ENCODE assay signal across 23 cellular contexts in genomic region chr6:44782198-44782597, GRCh38.
"Had no signal": no experiment of that assay in that cellular context is flagged by ENCODE, and none has a peak within 500 bp of the region (broad histone marks: within the 10 kb centered on the region; RNA-seq: fewer than 3 reads in every experiment).

No MANE protein-coding gene starts in this region.

- DNase-seq: activated CD4-positive, alpha-beta memory T cell treated with anti-CD3 and anti-CD28 coated beads for 36 hours; activated CD4-positive, alpha-beta T cell treated with anti-CD3 and anti-CD28 coated beads for 36 hours; activated CD4-positive, alpha-beta T cell treated with anti-CD3 and anti-CD28 coated beads, Interleukin-2, amount 10 ng/mL, durations not matched to agents 24 days and 14 days; activated CD4-positive, CD25-positive, alpha-beta regulatory T cell; activated CD4-positive, CD25-positive, alpha-beta regulatory T cell treated with anti-CD3 and anti-CD28 coated beads, Interleukin-2, amount 50 U/mL, for 72 hours; activated CD8-positive, alpha-beta memory T cell treated with anti-CD3 and anti-CD28 coated beads, Interleukin-2, amount 10 ng/mL, durations not matched to agents 7 days and 5 days; activated CD8-positive, alpha-beta memory T cell treated with anti-CD3 and anti-CD28 coated beads, Interleukin-2, amount 50 U/mL, for 4 hours; activated CD8-positive, alpha-beta T cell treated with anti-CD3 and anti-CD28 coated beads, Interleukin-2, amount 10 ng/mL, durations not matched to agents 7 days and 5 days; activated effector memory CD4-positive, alpha-beta T cell treated with anti-CD3 and anti-CD28 coated beads, Interleukin-2, amount 50 U/mL, for 16 hours; activated naive CD4-positive, alpha-beta T cell treated with anti-CD3 and anti-CD28 coated beads for 36 hours; activated naive CD8-positive, alpha-beta T cell treated with anti-CD3 and anti-CD28 coated beads, Interleukin-2, amount 10 ng/mL, durations not matched to agents 7 days and 5 days; activated T-cell treated with anti-CD3 and anti-CD28 coated beads, Interleukin-2, amount 50 U/mL, for 1 hour; activated T-cell treated with anti-CD3 and anti-CD28 coated beads, Interleukin-2, amount 50 U/mL, for 48 hours; effector CD8-positive, alpha-beta T cell; foreskin keratinocyte; gastrocnemius medialis; glutamatergic neuron; T-helper 2 cell had no signal

- H3K4me3 ChIP-seq: ascending aorta, breast epithelium, coronary artery, gastrocnemius medialis had no signal

- H3K27me3 ChIP-seq: ascending aorta, breast epithelium, foreskin keratinocyte, gastrocnemius medialis had no signal

- H3K4me1 ChIP-seq: ascending aorta, breast epithelium, gastrocnemius medialis had no signal

- H3K9me3 ChIP-seq: ascending aorta, gastrocnemius medialis had no signal

- H3K36me3 ChIP-seq: ascending aorta, breast epithelium, gastrocnemius medialis had no signal

- H3K27ac ChIP-seq: ascending aorta, breast epithelium, coronary artery, epithelial cell of prostate, foreskin keratinocyte, gastrocnemius medialis had no signal

- ATAC-seq: activated CD4-positive, alpha-beta T cell treated with anti-CD3 and anti-CD28 coated beads for 36 hours; activated CD8-positive, alpha-beta memory T cell treated with anti-CD3 and anti-CD28 coated beads, Interleukin-2, amount 10 ng/mL, durations not matched to agents 7 days and 5 days; activated CD8-positive, alpha-beta T cell treated with anti-CD3 and anti-CD28 coated beads, Interleukin-2, amount 10 ng/mL, durations not matched to agents 7 days and 5 days; esophagus mucosa; foreskin keratinocyte; gastrocnemius medialis had no signal
